9 cellular contexts compared by ENCODE assay signal in genomic region chr2:88187038-88187676, GRCh38. TPM values are rescaled to one million over a fixed set of nuclear protein-coding genes. Genes with fewer than 3 reads are reported as not detected.
DNase-seq lines count a peak whose midpoint lies in the region; ATAC-seq and TF ChIP-seq lines count a peak whose summit lies in the region.
"Had no signal": no experiment of that assay in that cellular context is flagged by ENCODE, and none has a peak within 500 bp of the region (broad histone marks: within the 10 kb centered on the region; RNA-seq: fewer than 3 reads in every experiment).

No MANE protein-coding gene starts in this region.

- peaks cover 9% of the 10 kb centered on the region for H3K4me1 Mint-ChIP-seq in GM23338
- peaks cover 3 to 7% of the 10 kb centered on the region in 2 donors for H3K4me1 Mint-ChIP-seq in effector memory CD8-positive, alpha-beta T cell (ENCODE audit: low read depth in 2 of 2)

- peaks cover 6% of the 10 kb centered on the region for H3K27me3 Mint-ChIP-seq in GM23338 (ENCODE audit: insufficient read depth, low read depth, poor library complexity)
- peaks cover 13 to 54% of the 10 kb centered on the region in 2 donors for H3K27me3 Mint-ChIP-seq in effector memory CD8-positive, alpha-beta T cell

- H3K4me3 Mint-ChIP-seq in GM23338 = no peak overlapping the region
- no peak overlapping the region for H3K4me3 Mint-ChIP-seq in effector memory CD8-positive, alpha-beta T cell

- no peak overlapping the region for H3K4me2 ChIP-seq in GM23338

- intact Hi-C loops in ascending aorta (cut with DNase I) (no loop called here), spleen (cut with DNase I; ENCODE audit: low total_unique reads) (no loop called here)

- WGBS in spleen, 5 donors = 37 to 71% (median 51%) methylated on average over 4 to 7 of the region's 7 CpGs

- H3K79me2 ChIP-seq in GM23338 (replicated peaks; ENCODE audit: insufficient read depth) = no peaks in the 10 kb centered on the region

- H3K27ac Mint-ChIP-seq in GM23338 = no peak overlapping the region
- H3K27ac Mint-ChIP-seq in effector memory CD8-positive, alpha-beta T cell = no peak overlapping the region

- no peaks in the 10 kb centered on the region for H3K36me3 Mint-ChIP-seq in GM23338 (ENCODE audit: low read depth)
- peaks cover 4% of the 10 kb centered on the region for H3K36me3 Mint-ChIP-seq in effector memory CD8-positive, alpha-beta T cell (ENCODE audit: insufficient read depth)

- H3K27me3 ChIP-seq in GM23338 (ENCODE audit: insufficient read depth) (no peaks in the 10 kb centered on the region), ascending aorta (no peaks in the 10 kb centered on the region), spleen (replicated peaks in 1 of 7) (peaks cover 0 to 21% (median 0%) of the 10 kb centered on the region in 7 donors)

- H3K4me1 ChIP-seq in GM23338 (ENCODE audit: insufficient read depth) (peaks cover 5% of the 10 kb centered on the region), ascending aorta (no peaks in the 10 kb centered on the region), spleen (peaks cover 0 to 9% (median 0%) of the 10 kb centered on the region in 6 donors)

- H2AFZ ChIP-seq in GM23338 = peak overlapping the region; percentile 47; the same call in 1 of the 2 replicates

- H3K9me3 Mint-ChIP-seq in GM23338 = no peaks in the 10 kb centered on the region; the same call in 2 of the 3 replicates
- peaks cover 0 to 2% of the 10 kb centered on the region in 2 donors for H3K9me3 Mint-ChIP-seq in effector memory CD8-positive, alpha-beta T cell

- H3K27ac ChIP-seq in GM23338 (ENCODE audit: low read depth) (no peak overlapping the region), ascending aorta (no peak overlapping the region), spleen (no peak overlapping the region)

- no peaks in the 10 kb centered on the region for H4K20me1 ChIP-seq in GM23338 (replicated peaks; ENCODE audit: insufficient read depth)

- TF ChIP-seq POLR2A in spleen (IDR thresholded peaks at IDR 0.05) = no peak

- TF ChIP-seq CTCF in AG10803 (conservative IDR thresholded peaks at IDR 0.05; ENCODE audit: low read length) (peak; percentile 73), GM23338 (conservative IDR thresholded peaks at IDR 0.05; ENCODE audit: low read depth in 2 of 2) (peak; percentile 77 to 86), ascending aorta (IDR thresholded peaks at IDR 0.05) (peak; percentile 11 to 45 (median 25)), spleen (IDR thresholded peaks at IDR 0.05 in 8 of 11, conservative IDR thresholded peaks at IDR 0.05 in 3 of 11) (peak in 8 of 11 experiments; percentile 17 to 56 (median 36))

- H3K36me3 ChIP-seq in GM23338 (ENCODE audit: insufficient read depth) = no peaks in the 10 kb centered on the region
- peaks cover 2 to 8% of the 10 kb centered on the region in 2 donors for H3K36me3 ChIP-seq in ascending aorta
- H3K36me3 ChIP-seq in spleen = peaks cover 0 to 30% (median 0%) of the 10 kb centered on the region in 6 donors

- H3K9me3 ChIP-seq in ascending aorta = no peaks in the 10 kb centered on the region
- H3K9me3 ChIP-seq in spleen = peaks cover 0 to 12% (median under 1%) of the 10 kb centered on the region in 8 donors

- DNase-seq in AG10803 (ENCODE audit: low read depth) (peak; percentile 43), GM23338 (ENCODE audit: low spot score) (peak; percentile 96), NCI-H748 (lab: John Stamatoyannopoulos, UW; ENCODE audit: unreplicated experiment) (peak; percentile 74), ascending aorta (ENCODE audit: low spot score in 2 of 2) (no peak), hippocampal formation (lab: John Stamatoyannopoulos, UW) (peak; percentile 57 to 62), spleen (no peak)
- DNase-seq in effector memory CD8-positive, alpha-beta T cell = no peak

- H3K9me2 ChIP-seq in GM23338 (ENCODE audit: insufficient read depth) = no peaks in the 10 kb centered on the region

- ATAC-seq in GM23338 (peak; percentile 84), GM18511 (IDR thresholded peaks at IDR 0.05; ENCODE audit: unreplicated experiment) (no peak)
- ATAC-seq in effector memory CD8-positive, alpha-beta T cell (replicated peaks) = no peak

- H3K4me3 ChIP-seq in AG10803 (ENCODE audit: low read length) (no peak overlapping the region), GM23338 (no peak overlapping the region), ascending aorta (no peak overlapping the region), spleen (no peak overlapping the region)

- H3F3A ChIP-seq in GM23338 (replicated peaks; ENCODE audit: low read depth) = no peaks in the 10 kb centered on the region

TF ChIP-seq in GM23338, 12 proteins besides CTCF, POLR2A, EP300 and RAD21 (continues in another document):
- peak; percentile 46 for TF ChIP-seq CREB1 (CRISPR knock-in tag; IDR thresholded peaks at IDR 0.05; ENCODE audit: low read depth)
- no peak for TF ChIP-seq EZH2phosphoT487 (IDR thresholded peaks at IDR 0.05; ENCODE audit: unreplicated experiment)
- TF ChIP-seq STAT1 (IDR thresholded peaks at IDR 0.05; ENCODE audit: unreplicated experiment) = no peak
- TF ChIP-seq JUNB (IDR thresholded peaks at IDR 0.05; ENCODE audit: unreplicated experiment) = no peak
- TF ChIP-seq REST (IDR thresholded peaks at IDR 0.05; ENCODE audit: unreplicated experiment) = no peak
- 0 out of 2 replicates have a peak, but pooled peaks have one; percentile 14 for TF ChIP-seq POLR2AphosphoS5 (IDR thresholded peaks at IDR 0.05; ENCODE audit: low read depth)
- TF ChIP-seq ZNF331 (CRISPR knock-in tag; IDR thresholded peaks at IDR 0.05; ENCODE audit: low read depth) = no peak
- TF ChIP-seq ETS1 (IDR thresholded peaks at IDR 0.05) = no peak
- no peak for TF ChIP-seq NANOG (IDR thresholded peaks at IDR 0.05; ENCODE audit: borderline replicate concordance)
- TF ChIP-seq EZH2 (IDR thresholded peaks at IDR 0.05; ENCODE audit: low read depth, unreplicated experiment) = no peak

RNA-seq across cellular contexts. Expression of gene THNSL2, which starts 17.0 kb away (rescaled TPM):
- 8.6 and 12.9 TPM in 2 replicates for total RNA-seq in GM23338 (2014; rRNA removed; shearing (Covaris generic))
- 3.8 and 3.9 TPM in 2 replicates for polyA plus RNA-seq in GM23338 (2016; fragmentation: Nextera tagmentation; extraction: Ambion mirVana)
- total RNA-seq in ascending aorta = 13.8 TPM
- 10 to 100 TPM in 4 of 7 donors, 1 to 10 TPM in 3; 5.9 to 20.3 (median 10.8) TPM for total RNA-seq in spleen
- 10 to 100 TPM in 1 of 3 donors, 1 to 10 TPM in 2; 7.4 to 12.3 (median 7.5) TPM for polyA plus RNA-seq in spleen

RNA-seq across cellular contexts. Expression of gene FABP1, which starts 59.3 kb away (rescaled TPM):
- total RNA-seq in GM23338 (2014; rRNA removed; shearing (Covaris generic)) = not detected in 2 replicates
- polyA plus RNA-seq in GM23338 (2016; fragmentation: Nextera tagmentation; extraction: Ambion mirVana) (not detected in 2 replicates), spleen (1 to 10 TPM in 1 of 3 donors, under 1 TPM in 2; 0.15 to 3.6 (median 0.39) TPM)
- total RNA-seq in ascending aorta (not detected), spleen (not detected)
- total RNA-seq: subcutaneous adipose tissue had no signal

Comparison
In these comparisons a context has a peak if more than half of its experiments do, and no peak if none do; other contexts are left out.
1. DNase-seq: peak in AG10803 (single experiment), GM23338 (single experiment), NCI-H748 (single experiment) and hippocampal formation (2 of 2); none in ascending aorta (0 of 2), spleen (single experiment) and effector memory CD8-positive, alpha-beta T cell (0 of 3).
2. CTCF ChIP-seq: peak in every context shown above with its lines; median percentile 82 in GM23338; 73 in AG10803; 36 in spleen; 25 in ascending aorta.